16 cellular contexts compared by ENCODE assay signal in the genomic region with DNA sequence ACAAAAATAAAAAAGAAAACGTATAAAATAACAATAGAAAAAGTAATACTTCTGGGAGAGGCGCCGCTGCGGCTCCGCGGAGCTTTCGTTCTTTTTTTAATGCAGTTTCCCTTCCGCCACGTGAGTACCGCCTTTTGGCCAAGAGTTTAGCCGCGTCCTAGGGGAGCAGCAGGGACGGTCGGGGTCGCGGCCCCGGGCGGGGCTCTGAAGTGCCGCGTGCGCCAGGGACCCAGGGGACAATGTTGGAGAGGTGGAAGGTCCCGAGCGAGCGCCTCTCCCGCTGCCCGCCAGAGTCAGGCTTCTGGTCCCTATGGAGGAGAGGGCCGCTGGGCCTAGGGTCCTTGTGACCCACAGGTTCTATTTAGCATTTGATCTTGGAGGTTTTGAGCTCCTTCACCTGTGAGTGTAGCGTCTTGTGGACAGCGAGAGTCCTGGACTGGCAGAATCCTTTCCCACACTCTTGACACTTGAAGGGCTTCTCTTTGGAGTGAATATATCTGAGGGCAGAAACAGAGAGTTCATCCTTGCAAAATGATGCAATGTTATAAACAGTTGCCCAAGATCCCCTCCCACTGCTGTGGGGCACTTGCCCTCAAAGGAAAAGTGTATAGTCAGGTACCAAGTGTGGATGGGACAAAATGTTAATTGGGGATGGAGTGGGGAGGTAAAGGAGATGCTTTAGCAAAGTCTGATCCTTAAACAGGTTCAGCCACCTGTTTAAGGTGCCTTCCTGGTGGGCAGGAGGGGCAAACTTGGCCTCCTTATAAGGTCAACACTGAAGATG. TPM values are rescaled to one million over a fixed set of nuclear protein-coding genes. Genes with fewer than 3 reads are reported as not detected.
DNase-seq lines count a peak whose midpoint lies in the region; TF ChIP-seq lines count a peak whose summit lies in the region.
"Had no signal": no experiment of that assay in that cellular context is flagged by ENCODE, and none has a peak within 500 bp of the region (broad histone marks: within the 10 kb centered on the region; RNA-seq: fewer than 3 reads in every experiment).

No MANE protein-coding gene starts in this region.

- H3K4ac ChIP-seq in trophoblast cell (ENCODE audit: low read depth, low read length), result no peak overlapping the region

- H3K23ac ChIP-seq in trophoblast cell (ENCODE audit: low read length), result no peak overlapping the region

- 0 out of 2 replicates have a peak, but pooled peaks cover 3% of the 10 kb centered on the region for H3K79me2 ChIP-seq in MM.1S (ENCODE audit: low read length)
- H3K79me2 ChIP-seq in trophoblast cell (ENCODE audit: control insufficient read depth, insufficient read depth, low read length, poor library complexity), result peaks cover 5% of the 10 kb centered on the region

- peaks cover 7% of the 10 kb centered on the region for H3K79me1 ChIP-seq in trophoblast cell (ENCODE audit: low read length)

- H3K4me1 ChIP-seq in MM.1S (ENCODE audit: low read length) (peaks cover 13% of the 10 kb centered on the region; the same call in 1 of the 2 replicates), endodermal cell (ENCODE audit: control insufficient read depth, insufficient read depth, low read length) (peaks cover 3% of the 10 kb centered on the region), trophoblast cell (ENCODE audit: control insufficient read depth in 1 of 2, insufficient read depth in 2 of 2, low read length in 2 of 2) (peaks cover 11 to 22% of the 10 kb centered on the region in 2 experiments)

- H4K20me1 ChIP-seq in MM.1S (ENCODE audit: insufficient read depth, low read length), result no peaks in the 10 kb centered on the region

- no peak overlapping the region for H3K4me3 Mint-ChIP-seq in activated CD4-positive, alpha-beta T cell treated with anti-CD3 and anti-CD28 coated beads, Interleukin-2, amount 10 ng/mL, durations not matched to agents 24 days and 14 days
- peak overlapping the region; percentile 29 for H3K4me3 Mint-ChIP-seq in endodermal cell
- H3K4me3 Mint-ChIP-seq: HFFc6; T-helper 1 cell treated with Interleukin-12 subunit alpha and Interleukin-12 subunit beta and Interleukin-4 antibody, amounts not matched to agents 30 μg/mL and 1 μg/mL, for 36 hours had no signal

- H2AFZ ChIP-seq in MM.1S (ENCODE audit: low read length), result 0 out of 2 replicates have a peak overlapping the region, but pooled peaks have one; percentile 53
- H2AFZ ChIP-seq in trophoblast cell (ENCODE audit: insufficient read depth, low read length, poor library complexity), result no peak overlapping the region

- H3K4me1 Mint-ChIP-seq in activated CD4-positive, alpha-beta T cell treated with anti-CD3 and anti-CD28 coated beads, Interleukin-2, amount 10 ng/mL, durations not matched to agents 24 days and 14 days, result peaks cover 23% of the 10 kb centered on the region
- H3K4me1 Mint-ChIP-seq in endodermal cell, result peaks cover 18% of the 10 kb centered on the region

- H2BK5ac ChIP-seq in trophoblast cell (ENCODE audit: low read depth, low read length, poor library complexity), result no peak overlapping the region

- no peak overlapping the region for H4K12ac ChIP-seq in trophoblast cell (ENCODE audit: low read depth, low read length)

- no peak overlapping the region for H3K27ac Mint-ChIP-seq in activated CD4-positive, alpha-beta T cell treated with anti-CD3 and anti-CD28 coated beads, Interleukin-2, amount 10 ng/mL, durations not matched to agents 24 days and 14 days
- H3K27ac Mint-ChIP-seq in endodermal cell, result no peak overlapping the region
- H3K27ac Mint-ChIP-seq: HFFc6; T-helper 1 cell treated with Interleukin-12 subunit alpha and Interleukin-12 subunit beta and Interleukin-4 antibody, amounts not matched to agents 30 μg/mL and 1 μg/mL, for 36 hours had no signal

- no peaks in the 10 kb centered on the region for H3K9me2 ChIP-seq in MM.1S (replicated peaks; ENCODE audit: insufficient read depth, low read length)

- no peaks in the 10 kb centered on the region for H3K36me3 ChIP-seq in MM.1S (replicated peaks; ENCODE audit: insufficient read depth, low read length)
- H3K36me3 ChIP-seq in endodermal cell (ENCODE audit: control insufficient read depth, insufficient read depth, low read length), result no peaks in the 10 kb centered on the region
- H3K36me3 ChIP-seq in trophoblast cell (ENCODE audit: control insufficient read depth in 1 of 2, insufficient read depth in 2 of 2, low read length in 2 of 2), result no peaks in the 10 kb centered on the region
- no peaks in the 10 kb centered on the region for H3K36me3 ChIP-seq in MG63
- H3K36me3 ChIP-seq: neutrophil had no signal

- H3K36me3 Mint-ChIP-seq in activated CD4-positive, alpha-beta T cell treated with anti-CD3 and anti-CD28 coated beads, Interleukin-2, amount 10 ng/mL, durations not matched to agents 24 days and 14 days (ENCODE audit: low read depth), result peaks cover 7% of the 10 kb centered on the region
- H3K36me3 Mint-ChIP-seq in endodermal cell (ENCODE audit: low read depth), result no peaks in the 10 kb centered on the region

- no peak overlapping the region for H3K14ac ChIP-seq in trophoblast cell (ENCODE audit: low read length)

- H3F3A ChIP-seq in MM.1S (ENCODE audit: insufficient read depth, low read length), result no peaks in the 10 kb centered on the region; the same call in 1 of the 2 replicates

- H3K9me3 ChIP-seq in MM.1S (replicated peaks; ENCODE audit: insufficient read depth, low read length) (no peaks in the 10 kb centered on the region), endodermal cell (ENCODE audit: control insufficient read depth, low read length) (no peaks in the 10 kb centered on the region), trophoblast cell (ENCODE audit: insufficient read depth, low read depth, low read length) (peaks cover 14% of the 10 kb centered on the region), MG63 (no peaks in the 10 kb centered on the region)
- H3K9me3 ChIP-seq: neutrophil, testis had no signal

- intact Hi-C loops in activated CD4-positive, alpha-beta T cell treated with anti-CD3 and anti-CD28 coated beads, Interleukin-2, amount 10 ng/mL, durations not matched to agents 24 days and 14 days (cut with micrococcal nuclease), result loop anchor here (10.0 kb wide), 1 partner anchor 1807 kb away; a partner anchor contains a TSS

- TF ChIP-seq CTCF in MM.1S (IDR thresholded peaks at IDR 0.05; ENCODE audit: low read length) (no peak), endodermal cell (conservative IDR thresholded peaks at IDR 0.05) (no peak)

- H3K27me3 Mint-ChIP-seq in activated CD4-positive, alpha-beta T cell treated with anti-CD3 and anti-CD28 coated beads, Interleukin-2, amount 10 ng/mL, durations not matched to agents 24 days and 14 days, result peaks cover 73% of the 10 kb centered on the region
- peaks cover 96% of the 10 kb centered on the region for H3K27me3 Mint-ChIP-seq in endodermal cell (ENCODE audit: insufficient read depth)

- H2AK5ac ChIP-seq in trophoblast cell (ENCODE audit: low read length), result no peak overlapping the region

- H3K9me3 Mint-ChIP-seq in activated CD4-positive, alpha-beta T cell treated with anti-CD3 and anti-CD28 coated beads, Interleukin-2, amount 10 ng/mL, durations not matched to agents 24 days and 14 days, result no peaks in the 10 kb centered on the region
- H3K9me3 Mint-ChIP-seq in endodermal cell, result no peaks in the 10 kb centered on the region
- H3K9me3 Mint-ChIP-seq: HFFc6; T-helper 1 cell treated with Interleukin-12 subunit alpha and Interleukin-12 subunit beta and Interleukin-4 antibody, amounts not matched to agents 30 μg/mL and 1 μg/mL, for 36 hours had no signal

- H3K18ac ChIP-seq in trophoblast cell (ENCODE audit: low read length), result no peak overlapping the region

- WGBS in endodermal cell (ENCODE audit: insufficient coverage in 1 of 2, insufficient read length in 1 of 2), 2 experiments, result 5% methylated on average over 8 to 29 of the region's 29 CpGs
- WGBS in trophoblast cell (ENCODE audit: extremely low coverage, insufficient coverage, insufficient read length), result no CpG with 5 or more reads among the region's 29 CpGs

- H3K9ac ChIP-seq in MM.1S (ENCODE audit: low read length) (no peak overlapping the region; the same call in 1 of the 2 replicates), endodermal cell (ENCODE audit: extremely low read depth, low read length, poor library complexity, severe bottlenecking) (no peak overlapping the region), trophoblast cell (ENCODE audit: low read length) (no peak overlapping the region)

- H2BK120ac ChIP-seq in trophoblast cell (ENCODE audit: insufficient read depth, low read length, poor library complexity), result no peak overlapping the region

- H4K8ac ChIP-seq in trophoblast cell (ENCODE audit: low read depth, low read length), result no peak overlapping the region

- peak; percentile 63 for DNase-seq in activated CD4-positive, alpha-beta T cell treated with anti-CD3 and anti-CD28 coated beads, Interleukin-2, amount 10 ng/mL, durations not matched to agents 24 days and 14 days
- DNase-seq in activated CD4-positive, alpha-beta T cell treated with anti-CD3 and anti-CD28 coated beads for 1 hour, result no peak
- DNase-seq in MM.1S, result peak; percentile 25
- peak; percentile 65 for DNase-seq in endodermal cell
- DNase-seq in trophoblast cell, result no peak
- DNase-seq in NCI-H2196 (lab: John Stamatoyannopoulos, UW; ENCODE audit: unreplicated experiment), result no peak
- DNase-seq in OCI-M1 (lab: John Stamatoyannopoulos, UW), result no peak
- no peak for DNase-seq in MG63
- DNase-seq: activated gamma-delta T cell, HFFc6, hypothalamus, NCI-H1092 treated with DMSO at 0.1 percent for 48 hours, NCI-H82, testis had no signal

- H3K27ac ChIP-seq in MM.1S (ENCODE audit: low read length) (no peak overlapping the region), endodermal cell (ENCODE audit: low read depth, low read length) (no peak overlapping the region), trophoblast cell (ENCODE audit: low read depth, low read length) (no peak overlapping the region)
- H3K27ac ChIP-seq: neutrophil, testis had no signal

- H3K4me3 ChIP-seq in MM.1S (ENCODE audit: low read length) (peak overlapping the region; percentile 38), endodermal cell (ENCODE audit: low read length) (no peak overlapping the region), trophoblast cell (ENCODE audit: low read depth, low read length) (no peak overlapping the region), MG63 (no peak overlapping the region)

- H4K91ac ChIP-seq in trophoblast cell (ENCODE audit: low read depth, low read length), result no peak overlapping the region

- H3K4me2 ChIP-seq in MM.1S (ENCODE audit: low read depth, low read length) (peak overlapping the region; percentile 81), trophoblast cell (ENCODE audit: low read length) (peak overlapping the region; percentile 30)

- H2BK12ac ChIP-seq in trophoblast cell (ENCODE audit: low read length), result no peak overlapping the region

- peaks cover 54% of the 10 kb centered on the region for H3K27me3 ChIP-seq in MM.1S (replicated peaks; ENCODE audit: insufficient read depth, low read length)
- peaks cover 89% of the 10 kb centered on the region for H3K27me3 ChIP-seq in endodermal cell (ENCODE audit: control insufficient read depth, insufficient read depth, low read length, poor library complexity, severe bottlenecking)
- peaks cover 66% of the 10 kb centered on the region for H3K27me3 ChIP-seq in trophoblast cell (ENCODE audit: insufficient read depth, low read length)
- no peaks in the 10 kb centered on the region for H3K27me3 ChIP-seq in MG63
- H3K27me3 ChIP-seq: testis had no signal

RNA-seq across cellular contexts. Expression of a gene that starts 6.3 kb away (rescaled TPM):
- total RNA-seq in activated CD4-positive, alpha-beta T cell treated with anti-CD3 and anti-CD28 coated beads, Interleukin-2, amount 10 ng/mL, durations not matched to agents 24 days and 14 days, result not detected in 2 replicates
- not detected for total RNA-seq in endodermal cell
- 0.82 TPM for polyA plus RNA-seq in endodermal cell (2013, experiment 1 of 2)
- polyA plus RNA-seq in endodermal cell (2013, experiment 2 of 2), result 0.46 TPM
- 0.93 and 1.1 TPM in 2 replicates for polyA plus RNA-seq in trophoblast cell (2013)
- total RNA-seq in MG63 (2014; rRNA removed; shearing (Covaris generic); ENCODE audit: low replicate concordance), result not detected in 2 replicates

Comparison
In these comparisons a context has a peak if more than half of its experiments do, and no peak if none do; other contexts are left out.
1. DNase-seq: peak in activated CD4-positive, alpha-beta T cell treated with anti-CD3 and anti-CD28 coated beads, Interleukin-2, amount 10 ng/mL, durations not matched to agents 24 days and 14 days (single experiment), MM.1S (single experiment) and endodermal cell (single experiment); none in activated CD4-positive, alpha-beta T cell treated with anti-CD3 and anti-CD28 coated beads for 1 hour (single experiment), trophoblast cell (0 of 2), NCI-H2196 (single experiment), OCI-M1 (single experiment) and MG63 (single experiment).